ENCODE assay signal across 21 cellular contexts in genomic region chr17:74328487-74328886, GRCh38. TPM values are rescaled to one million over a fixed set of nuclear protein-coding genes. Genes with fewer than 3 reads are reported as not detected.
"Had no signal": no experiment of that assay in that cellular context is flagged by ENCODE, and none has a peak within 500 bp of the region (broad histone marks: within the 10 kb centered on the region; RNA-seq: fewer than 3 reads in every experiment).

No MANE protein-coding gene starts in this region.

- H3K4me3 ChIP-seq: colonic mucosa, heart left ventricle, lower lobe of right lung, pancreas, sigmoid colon, thoracic aorta had no signal

- H3K9me3 Mint-ChIP-seq: neural crest cell; stimulated activated naive CD8-positive, alpha-beta T cell treated with anti-CD3 and anti-CD28 coated beads, Interleukin-15, amount 100 ng/mL, for 72 hours; T-cell had no signal

- H3K36me3 ChIP-seq: colonic mucosa, heart left ventricle, lower lobe of right lung, pancreas, sigmoid colon, thoracic aorta had no signal

- H3K27ac Mint-ChIP-seq: stimulated activated naive CD8-positive, alpha-beta T cell treated with anti-CD3 and anti-CD28 coated beads, Interleukin-15, amount 100 ng/mL, for 72 hours had no signal

- FAIRE-seq: astrocyte, pancreas had no signal

- H3K4me3 Mint-ChIP-seq: neural crest cell; stimulated activated naive CD8-positive, alpha-beta T cell treated with anti-CD3 and anti-CD28 coated beads, Interleukin-15, amount 100 ng/mL, for 72 hours; T-cell had no signal

- H3K9ac ChIP-seq: SK-N-SH had no signal

- H3K4me2 ChIP-seq: SK-N-SH had no signal

- H3K9me3 ChIP-seq: colonic mucosa, heart left ventricle, lower lobe of right lung, pancreas, sigmoid colon, SK-N-SH, spleen, thoracic aorta had no signal

- DNase-seq: activated naive CD4-positive, alpha-beta T cell treated with anti-CD3 and anti-CD28 coated beads, Interleukin-2, amount 50 U/mL, for 16 hours; activated T-cell treated with anti-CD3 and anti-CD28 coated beads for 4 hours; colonic mucosa; effector CD8-positive, alpha-beta T cell; foreskin melanocyte; heart left ventricle; left cardiac atrium; lower lobe of right lung; pancreas; sigmoid colon; SK-N-SH; spleen; stimulated activated naive CD8-positive, alpha-beta T cell treated with anti-CD3 and anti-CD28 coated beads, Interleukin-15, amount 100 ng/mL, for 72 hours; T-cell had no signal

- H3K27ac ChIP-seq: colonic mucosa, heart left ventricle, lower lobe of right lung, pancreas, sigmoid colon, spleen, thoracic aorta had no signal

- ATAC-seq: heart left ventricle; left cardiac atrium; lower lobe of right lung; pancreas; stimulated activated naive CD8-positive, alpha-beta T cell treated with anti-CD3 and anti-CD28 coated beads, Interleukin-15, amount 100 ng/mL, for 72 hours; T-cell had no signal

- H3K27me3 ChIP-seq: pancreas had no signal

- H3K4me1 ChIP-seq: colonic mucosa, pancreas had no signal

RNA-seq across cellular contexts. Expression of gene KIF19, which starts 2.5 kb away (rescaled TPM):
- total RNA-seq: astrocyte had no signal
- polyA plus RNA-seq: fibroblast of lung, SK-N-SH had no signal

RNA-seq across cellular contexts. Expression of gene BTBD17, which starts 33.2 kb away (rescaled TPM):
- total RNA-seq: activated CD8-positive, alpha-beta memory T cell treated with anti-CD3 and anti-CD28 coated beads for 36 hours; astrocyte; heart left ventricle; left cardiac atrium; lower lobe of right lung; sigmoid colon; thoracic aorta; ureter had no signal
- polyA plus RNA-seq: fibroblast of lung, heart left ventricle, SK-N-SH had no signal

RNA-seq across cellular contexts. Expression of gene GPR142, which starts 38.8 kb away (rescaled TPM):
- total RNA-seq: activated CD8-positive, alpha-beta memory T cell treated with anti-CD3 and anti-CD28 coated beads for 36 hours; astrocyte; fibroblast of lung; heart left ventricle; lower lobe of right lung; T-cell; thoracic aorta had no signal
- polyA plus RNA-seq: fibroblast of lung, heart left ventricle, SK-N-SH had no signal

RNA-seq across cellular contexts. Expression of gene DNAI2, which starts 54.5 kb away (rescaled TPM):
- total RNA-seq: astrocyte, colonic mucosa, fibroblast of lung, heart left ventricle, left cardiac atrium, neural crest cell, pancreas, sigmoid colon, thoracic aorta, ureter had no signal
- polyA plus RNA-seq: adipose tissue, fibroblast of lung, heart left ventricle, SK-N-SH had no signal
